8 cellular contexts compared by ENCODE assay signal in the genomic region with DNA sequence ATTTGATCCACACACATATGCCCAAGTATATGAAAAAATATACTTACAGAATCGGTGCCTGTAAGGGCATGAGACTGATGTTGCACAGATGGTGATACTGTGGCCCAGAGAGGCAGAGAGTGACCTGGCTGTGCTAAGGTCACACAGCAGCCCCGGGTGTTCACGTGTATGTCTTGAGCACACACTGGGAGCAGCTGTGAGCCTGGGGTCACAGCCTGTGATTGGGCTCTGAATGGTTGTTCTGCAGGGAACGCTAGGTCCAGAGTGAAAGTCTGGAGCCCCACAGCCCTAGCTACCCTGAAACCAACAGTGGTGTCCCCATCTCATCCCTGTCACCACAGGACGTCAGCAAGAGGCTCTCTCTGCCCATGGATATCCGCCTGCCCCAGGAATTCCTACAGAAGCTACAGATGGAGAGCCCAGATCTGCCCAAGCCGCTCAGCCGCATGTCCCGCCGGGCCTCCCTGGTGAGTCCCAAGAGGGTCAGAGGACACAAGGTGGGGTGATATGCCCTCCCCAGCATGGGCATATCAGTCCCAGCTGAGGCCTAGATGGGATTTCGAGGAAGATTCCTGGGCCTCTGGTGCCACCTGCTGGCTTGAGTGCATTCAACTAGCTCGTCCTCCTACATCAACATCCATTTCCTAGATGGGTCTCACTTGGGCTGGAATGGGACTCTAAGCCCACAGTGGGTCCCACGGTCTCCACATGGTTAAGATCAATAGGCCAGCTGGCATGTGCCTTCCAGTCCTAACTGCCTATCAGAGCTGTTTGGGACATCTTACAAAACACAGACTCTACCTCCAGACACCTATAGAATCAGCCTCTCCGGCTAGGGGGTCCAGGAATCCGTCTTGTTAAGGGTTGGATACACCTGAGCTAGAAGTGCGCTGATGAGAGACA. TPM values are rescaled to one million over a fixed set of nuclear protein-coding genes. Genes with fewer than 3 reads are reported as not detected.
DNase-seq lines count a peak whose midpoint lies in the region; ATAC-seq and TF ChIP-seq lines count a peak whose summit lies in the region.

No MANE protein-coding gene starts in this region.

- H3K9me3 Mint-ChIP-seq in CD8-positive, alpha-beta T cell, result no peaks in the 10 kb centered on the region
- no peaks in the 10 kb centered on the region for H3K9me3 Mint-ChIP-seq in effector memory CD8-positive, alpha-beta T cell

- CTCF ChIA-PET in CD8-positive, alpha-beta T cell (lab: Charles Lee), result interaction anchor here (0.6 to 17.1 kb wide), 63 partner anchors 9 to 544 kb away, joined by 3 to 366 read pairs (median 5); partner anchors contain the start of genes ELK4, KLHDC8A and NUAK2

- DNase-seq in CD8-positive, alpha-beta T cell, result peak; percentile 47 to 82 (median 67)
- DNase-seq in HS-5 (ENCODE audit: low read depth), result peak; percentile 50
- peak; percentile 40 for DNase-seq in NOMO-1 treated with DMSO at 0.1 percent for 48 hours (lab: John Stamatoyannopoulos, UW; ENCODE audit: unreplicated experiment)
- DNase-seq in activated CD8-positive, alpha-beta memory T cell treated with anti-CD3 and anti-CD28 coated beads for 24 hours, result peak; percentile 90
- DNase-seq in effector memory CD8-positive, alpha-beta T cell, result peak; percentile 70 to 76 (median 74)
- peak; percentile 90 for DNase-seq in midbrain (lab: John Stamatoyannopoulos, UW)
- peak; percentile 37 to 63 for DNase-seq in stimulated activated CD8-positive, alpha-beta memory T cell treated with anti-CD3 and anti-CD28 coated beads, Interleukin-4, amount 100 ng/mL, for 4 hours (ENCODE audit: low read depth in 2 of 2, low spot score in 1 of 2)

- no peaks in the 10 kb centered on the region for H3K36me3 ChIP-seq in CD8-positive, alpha-beta T cell (ENCODE audit: insufficient read depth, low read length)

- no peak overlapping the region for H3K4me3 ChIP-seq in CD8-positive, alpha-beta T cell (ENCODE audit: low read depth, low read length)

- no peaks in the 10 kb centered on the region for H3K4me1 ChIP-seq in CD8-positive, alpha-beta T cell (ENCODE audit: insufficient read depth, low read length)

- H3K4me1 Mint-ChIP-seq in CD8-positive, alpha-beta T cell (ENCODE audit: low read depth), result peaks cover under 1% of the 10 kb centered on the region
- peaks cover under 1 to 4% of the 10 kb centered on the region in 2 donors for H3K4me1 Mint-ChIP-seq in effector memory CD8-positive, alpha-beta T cell (ENCODE audit: low read depth in 2 of 2)

- no peak overlapping the region for H3K27ac ChIP-seq in CD8-positive, alpha-beta T cell (ENCODE audit: low read depth, low read length)

- H3K27ac Mint-ChIP-seq in CD8-positive, alpha-beta T cell, result no peak overlapping the region
- H3K27ac Mint-ChIP-seq in effector memory CD8-positive, alpha-beta T cell, result no peak overlapping the region

- no peaks in the 10 kb centered on the region for H3K9me3 ChIP-seq in CD8-positive, alpha-beta T cell (ENCODE audit: low read length)

- TF ChIP-seq CTCF in CD8-positive, alpha-beta T cell (IDR thresholded peaks at IDR 0.05), result peak; percentile 64

- H3K27me3 ChIP-seq in CD8-positive, alpha-beta T cell (ENCODE audit: insufficient read depth, low read length), result no peaks in the 10 kb centered on the region

- intact Hi-C loops in CD8-positive, alpha-beta T cell (cut with DNase I, micrococcal nuclease), result loop anchor here (1.0 to 10.0 kb wide), 6 partner anchors 36 to 549 kb away; no protein-coding TSS in a partner anchor

- ATAC-seq in CD8-positive, alpha-beta T cell, result peak; percentile 70
- peak; percentile 69 for ATAC-seq in effector memory CD8-positive, alpha-beta T cell (replicated peaks)
- no peak for ATAC-seq in HG03521 (IDR thresholded peaks at IDR 0.05; ENCODE audit: unreplicated experiment)

- no peak overlapping the region for H3K4me3 Mint-ChIP-seq in CD8-positive, alpha-beta T cell
- H3K4me3 Mint-ChIP-seq in effector memory CD8-positive, alpha-beta T cell, result no peak overlapping the region

- POLR2A ChIA-PET in CD8-positive, alpha-beta T cell (lab: Charles Lee), result interaction anchor here (0.6 to 2.5 kb wide), 5 partner anchors 38 to 319 kb away, joined by 3 to 13 read pairs (median 4); no protein-coding TSS in a partner anchor

- H3K27me3 Mint-ChIP-seq in CD8-positive, alpha-beta T cell (ENCODE audit: low read depth), result no peaks in the 10 kb centered on the region
- H3K27me3 Mint-ChIP-seq in effector memory CD8-positive, alpha-beta T cell, result peaks cover 14 to 41% of the 10 kb centered on the region in 2 donors

- H3K36me3 Mint-ChIP-seq in CD8-positive, alpha-beta T cell, result no peaks in the 10 kb centered on the region
- H3K36me3 Mint-ChIP-seq in effector memory CD8-positive, alpha-beta T cell (ENCODE audit: insufficient read depth), result no peaks in the 10 kb centered on the region

RNA-seq across cellular contexts. Expression of gene CDK18, which starts 19.7 kb away (rescaled TPM):
- 1 to 10 TPM; 4.0 to 4.3 TPM for total RNA-seq in CD8-positive, alpha-beta T cell

Comparison
In these comparisons a context has a peak if more than half of its experiments do, and no peak if none do; other contexts are left out.
1. DNase-seq: peak in every context shown above with its lines; median percentile 90 in activated CD8-positive, alpha-beta memory T cell treated with anti-CD3 and anti-CD28 coated beads for 24 hours; 90 in midbrain; 74 in effector memory CD8-positive, alpha-beta T cell; 67 in CD8-positive, alpha-beta T cell; 50 in HS-5; 50 in stimulated activated CD8-positive, alpha-beta memory T cell treated with anti-CD3 and anti-CD28 coated beads, Interleukin-4, amount 100 ng/mL, for 4 hours; 40 in NOMO-1 treated with DMSO at 0.1 percent for 48 hours.